In the genomic region with DNA sequence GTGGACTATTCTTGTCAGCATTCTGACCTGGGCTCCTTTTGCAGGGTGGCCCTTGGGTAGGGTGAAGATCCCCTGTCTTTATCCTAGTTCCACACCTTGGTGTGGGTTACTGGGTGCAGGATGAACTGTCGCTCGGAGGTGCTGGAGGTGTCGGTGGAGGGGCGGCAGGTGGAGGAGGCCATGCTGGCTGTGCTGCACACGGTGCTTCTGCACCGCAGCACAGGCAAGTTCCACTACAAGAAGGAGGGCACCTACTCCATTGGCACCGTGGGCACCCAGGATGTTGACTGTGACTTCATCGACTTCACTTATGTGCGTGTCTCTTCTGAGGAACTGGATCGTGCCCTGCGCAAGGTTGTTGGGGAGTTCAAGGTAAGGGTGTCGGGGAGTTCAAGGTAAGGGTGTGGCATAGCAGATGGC, we compare ENCODE assay signal across 18 cellular contexts. TPM values are rescaled to one million over a fixed set of nuclear protein-coding genes. Genes with fewer than 3 reads are reported as not detected.
DNase-seq lines count a peak whose midpoint lies in the region; ATAC-seq, FAIRE-seq and TF ChIP-seq lines count a peak whose summit lies in the region.
"Had no signal": no experiment of that assay in that cellular context is flagged by ENCODE, and none has a peak within 500 bp of the region (broad histone marks: within the 10 kb centered on the region; RNA-seq: fewer than 3 reads in every experiment).

No MANE protein-coding gene starts in this region.

- TF ChIP-seq CTCF in kidney (IDR thresholded peaks at IDR 0.05; ENCODE audit: borderline replicate concordance, extremely low read depth, insufficient read depth) (no peak), type B pancreatic cell (conservative IDR thresholded peaks at IDR 0.05) (no peak)

- no peak overlapping the region for H3K4me3 ChIP-seq in kidney (ENCODE audit: low read length in 2 of 2)
- H3K4me3 ChIP-seq: ovary, thoracic aorta had no signal

- H3K9me3 ChIP-seq in T-helper 17 cell (ENCODE audit: control insufficient read depth, low read length, poor library complexity, severe bottlenecking) (no peaks in the 10 kb centered on the region), kidney (ENCODE audit: control insufficient read depth in 1 of 2, low read length in 2 of 2) (no peaks in the 10 kb centered on the region)
- H3K9me3 ChIP-seq: ovary, thoracic aorta had no signal

- intact Hi-C loops in kidney (cut with DNase I) = loop anchor here (10.0 kb wide), 1 partner anchor 49 kb away; no protein-coding TSS in a partner anchor

- FAIRE-seq in kidney (lab: Jason Lieb, UNC) = no peak

- peaks cover 46% of the 10 kb centered on the region for H3K36me3 Mint-ChIP-seq in stimulated activated naive CD8-positive, alpha-beta T cell treated with anti-CD3 and anti-CD28 coated beads, Interleukin-15, Interleukin-2, amounts not matched to agents 100 ng/mL and 50 ng/mL, for 24 hours (ENCODE audit: low read depth)
- H3K36me3 Mint-ChIP-seq in T-helper 17 cell (ENCODE audit: low read depth) (peaks cover 5% of the 10 kb centered on the region), type B pancreatic cell (peaks cover 26% of the 10 kb centered on the region)

- peaks cover 19 to 26% of the 10 kb centered on the region in 2 donors for H3K4me1 ChIP-seq in kidney (ENCODE audit: control insufficient read depth in 1 of 2, insufficient read depth in 1 of 2, low read depth in 1 of 2, low read length in 2 of 2)

- H3K27me3 Mint-ChIP-seq in stimulated activated naive CD8-positive, alpha-beta T cell treated with anti-CD3 and anti-CD28 coated beads, Interleukin-15, Interleukin-2, amounts not matched to agents 100 ng/mL and 50 ng/mL, for 24 hours = no peaks in the 10 kb centered on the region
- H3K27me3 Mint-ChIP-seq in T-helper 17 cell (no peaks in the 10 kb centered on the region), type B pancreatic cell (peaks cover 3% of the 10 kb centered on the region)
- H3K27me3 Mint-ChIP-seq: activated CD4-positive, alpha-beta memory T cell treated with anti-CD3 and anti-CD28 coated beads for 36 hours had no signal

- peaks cover 25 to 37% of the 10 kb centered on the region in 2 donors for H3K36me3 ChIP-seq in kidney (ENCODE audit: control insufficient read depth in 1 of 2, insufficient read depth in 2 of 2, low read length in 2 of 2)
- H3K36me3 ChIP-seq: ovary had no signal

- peak overlapping the region; percentile 53 for H3K27ac Mint-ChIP-seq in stimulated activated naive CD8-positive, alpha-beta T cell treated with anti-CD3 and anti-CD28 coated beads, Interleukin-15, Interleukin-2, amounts not matched to agents 100 ng/mL and 50 ng/mL, for 24 hours
- peak overlapping the region; percentile 32 for H3K27ac Mint-ChIP-seq in T-helper 17 cell
- H3K27ac Mint-ChIP-seq in type B pancreatic cell = peak overlapping the region; percentile 68
- H3K27ac Mint-ChIP-seq: activated CD4-positive, alpha-beta memory T cell treated with anti-CD3 and anti-CD28 coated beads for 36 hours had no signal

- no peak overlapping the region for H3K9ac ChIP-seq in kidney (ENCODE audit: low read length in 2 of 2)

- peak overlapping the region; percentile 35 to 76 for H3K27ac ChIP-seq in kidney (ENCODE audit: low read depth in 2 of 2, low read length in 2 of 2)
- H3K27ac ChIP-seq: ovary, thoracic aorta had no signal

- ATAC-seq in stimulated activated naive CD8-positive, alpha-beta T cell treated with anti-CD3 and anti-CD28 coated beads, Interleukin-15, Interleukin-2, amounts not matched to agents 100 U/mL and 50 U/mL, for 24 hours = no peak
- ATAC-seq in T-helper 17 cell (no peak), GM19455 (IDR thresholded peaks at IDR 0.05; ENCODE audit: unreplicated experiment) (no peak)

- H3K9me3 Mint-ChIP-seq in stimulated activated naive CD8-positive, alpha-beta T cell treated with anti-CD3 and anti-CD28 coated beads, Interleukin-15, Interleukin-2, amounts not matched to agents 100 ng/mL and 50 ng/mL, for 24 hours = no peaks in the 10 kb centered on the region
- no peaks in the 10 kb centered on the region for H3K9me3 Mint-ChIP-seq in type B pancreatic cell
- H3K9me3 Mint-ChIP-seq: activated CD4-positive, alpha-beta memory T cell treated with anti-CD3 and anti-CD28 coated beads for 36 hours had no signal

- no peak for DNase-seq in stimulated activated naive CD8-positive, alpha-beta T cell treated with anti-CD3 and anti-CD28 coated beads, Interleukin-15, Interleukin-2, amounts not matched to agents 100 U/mL and 50 U/mL, for 24 hours
- DNase-seq in T-helper 17 cell (no peak), kidney (peak; percentile 44), type B pancreatic cell (ENCODE audit: extremely low spot score, unreplicated experiment) (no peak), NCI-H1694 treated with DMSO at 0.1 percent for 48 hours (lab: John Stamatoyannopoulos, UW) (no peak), putamen (ENCODE audit: low spot score) (no peak)
- DNase-seq: activated CD4-positive, alpha-beta memory T cell treated with anti-CD3 and anti-CD28 coated beads for 36 hours; activated effector memory CD4-positive, alpha-beta T cell treated with anti-CD3 and anti-CD28 coated beads, Interleukin-2, amount 50 U/mL, for 16 hours; foreskin melanocyte; mesendoderm; NCI-H526 treated with DMSO at 0.1 percent for 48 hours had no signal

- H3K4me1 Mint-ChIP-seq in stimulated activated naive CD8-positive, alpha-beta T cell treated with anti-CD3 and anti-CD28 coated beads, Interleukin-15, Interleukin-2, amounts not matched to agents 100 ng/mL and 50 ng/mL, for 24 hours (ENCODE audit: low read depth) = peaks cover 48% of the 10 kb centered on the region
- H3K4me1 Mint-ChIP-seq in T-helper 17 cell (peaks cover 41% of the 10 kb centered on the region), type B pancreatic cell (ENCODE audit: unreplicated experiment) (peaks cover 42% of the 10 kb centered on the region)

- no peak overlapping the region for H3K4me3 Mint-ChIP-seq in stimulated activated naive CD8-positive, alpha-beta T cell treated with anti-CD3 and anti-CD28 coated beads, Interleukin-15, Interleukin-2, amounts not matched to agents 100 ng/mL and 50 ng/mL, for 24 hours
- H3K4me3 Mint-ChIP-seq in T-helper 17 cell (peak overlapping the region; percentile 15), type B pancreatic cell (peak overlapping the region; percentile 72)
- H3K4me3 Mint-ChIP-seq: activated CD4-positive, alpha-beta memory T cell treated with anti-CD3 and anti-CD28 coated beads for 36 hours had no signal

RNA-seq across cellular contexts. Expression of a gene that starts 3.8 kb away (rescaled TPM):
- total RNA-seq in T-helper 17 cell = 10 to 100 TPM; 22.0 to 30.2 TPM
- 32.1 TPM for total RNA-seq in kidney
- 53.0 TPM for polyA plus RNA-seq in kidney (ENCODE audit: insufficient read depth, low read depth, low replicate concordance)
- 35.7 and 48.7 TPM in 2 replicates for total RNA-seq in type B pancreatic cell (ENCODE audit: low replicate concordance)

RNA-seq across cellular contexts. Expression of a gene that starts 6.0 kb away (rescaled TPM):
- total RNA-seq in T-helper 17 cell (not detected), kidney (0.31 TPM), type B pancreatic cell (ENCODE audit: low replicate concordance) (not detected in 2 replicates)
- not detected for polyA plus RNA-seq in kidney (ENCODE audit: insufficient read depth, low read depth, low replicate concordance)
- total RNA-seq: activated CD4-positive, alpha-beta memory T cell treated with anti-CD3 and anti-CD28 coated beads for 36 hours; RPMI7951; T-helper 2 cell treated with Interferon-gamma antibody and Interleukin-4, amounts not matched to agents 100 ng/mL and 5 ng/mL, for 36 hours had no signal
- polyA plus RNA-seq: BJ had no signal

RNA-seq across cellular contexts. Expression of a gene that starts 22.3 kb away (rescaled TPM):
- 100 to 1,000 TPM in 1 of 2 donors, 10 to 100 TPM in 1; 79.2 to 133 TPM for total RNA-seq in T-helper 17 cell
- total RNA-seq in kidney = 37.2 TPM
- 54.1 TPM for polyA plus RNA-seq in kidney (ENCODE audit: insufficient read depth, low read depth, low replicate concordance)
- 11.4 and 81.9 TPM in 2 replicates for total RNA-seq in type B pancreatic cell (ENCODE audit: low replicate concordance)
